ENCODE assay signal across 10 cellular contexts in the genomic region with DNA sequence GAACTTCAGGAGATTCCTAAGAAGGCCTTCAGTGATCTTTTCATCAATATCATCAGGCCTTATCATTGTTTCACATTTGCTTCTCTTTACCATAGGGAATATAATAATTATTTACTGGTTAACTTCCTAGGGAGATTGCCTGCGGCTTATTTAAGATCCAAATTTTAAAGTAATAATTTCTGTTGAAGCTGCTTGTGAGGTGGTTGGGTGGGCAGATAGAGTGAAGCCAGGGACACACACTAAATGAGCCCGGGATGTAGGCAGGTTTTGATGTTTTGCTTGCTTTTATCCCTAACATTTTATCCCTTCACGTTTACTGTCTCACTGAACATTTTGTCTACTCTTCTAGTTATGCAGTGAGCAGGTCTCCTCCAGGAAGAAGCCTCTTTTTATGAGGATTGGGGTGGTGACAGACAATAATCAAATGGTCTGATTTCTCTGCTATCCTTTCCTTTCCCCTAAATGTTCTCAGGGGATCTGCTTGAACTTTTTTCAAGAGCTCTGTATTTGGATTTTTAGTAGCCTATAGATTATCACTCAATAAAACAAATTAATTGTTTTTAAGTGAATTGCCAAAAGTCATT.
DNase-seq lines count a peak whose midpoint lies in the region; ATAC-seq, FAIRE-seq and TF ChIP-seq lines count a peak whose summit lies in the region.
"Had no signal": no experiment of that assay in that cellular context is flagged by ENCODE, and none has a peak within 500 bp of the region (broad histone marks: within the 10 kb centered on the region; RNA-seq: fewer than 3 reads in every experiment).

No MANE protein-coding gene starts in this region.

- H3K27ac ChIP-seq in IMR-90 (ENCODE audit: insufficient read depth, low read length) (peak overlapping the region; percentile 100), GM12878 (ENCODE audit: control insufficient read depth, insufficient read depth) (no peak overlapping the region; the same call in 1 of the 2 replicates), mesenchymal stem cell (ENCODE audit: low read length, poor library complexity, severe bottlenecking) (peak overlapping the region; percentile 5)

- SMC1A ChIA-PET in GM12878 (lab: Charles Lee; ENCODE audit: uncharacterized antibody, unreplicated experiment) = interaction anchor here (0.7 to 1.8 kb wide), 9 partner anchors 10 to 192 kb away, joined by 3 to 8 read pairs (median 4); no protein-coding TSS in a partner anchor

- ATAC-seq in IMR-90 (ENCODE audit: low read depth) (no peak), GM12878 (no peak), HG03439 (IDR thresholded peaks at IDR 0.05; ENCODE audit: unreplicated experiment) (no peak)

- H4K8ac ChIP-seq in IMR-90 (ENCODE audit: low read depth in 2 of 2, low read length in 2 of 2) = peak overlapping the region; percentile 62 to 78
- no peak overlapping the region for H4K8ac ChIP-seq in mesenchymal stem cell (ENCODE audit: low read length)

- in situ Hi-C loops in IMR-90 (cut with MboI; ENCODE audit: low sequenced_read_pairs) = loop anchor here (10.0 kb wide), 1 partner anchor 1050 kb away; no protein-coding TSS in a partner anchor
- in situ Hi-C loops in GM12878 (cut with MboI) = no loop called here

- no peak overlapping the region for H2AK5ac ChIP-seq in IMR-90 (ENCODE audit: low read depth, low read length)
- no peak overlapping the region for H2AK5ac ChIP-seq in mesenchymal stem cell (ENCODE audit: low read length, severe bottlenecking)

- no peak overlapping the region for H2AFZ ChIP-seq in IMR-90 (replicated peaks; ENCODE audit: low read length, poor library complexity)
- no peak overlapping the region for H2AFZ ChIP-seq in GM12878 (ENCODE audit: control insufficient read depth, low read depth, low read length)
- no peak overlapping the region for H2AFZ ChIP-seq in mesenchymal stem cell (ENCODE audit: low read depth, low read length)

- H4K20me1 ChIP-seq in IMR-90 (ENCODE audit: insufficient read depth, low read length) (peaks cover 44% of the 10 kb centered on the region), GM12878 (ENCODE audit: control insufficient read depth, insufficient read depth) (no peaks in the 10 kb centered on the region)

- H3K27me3 ChIP-seq in IMR-90 (ENCODE audit: control insufficient read depth, insufficient read depth, low read length) (no peaks in the 10 kb centered on the region), GM12878 (replicated peaks in 1 of 2; ENCODE audit: control insufficient read depth in 2 of 2, insufficient read depth in 2 of 2, low read length in 1 of 2) (no peaks in the 10 kb centered on the region; a peak in 1 of 4 replicates), mesenchymal stem cell (ENCODE audit: control insufficient read depth in 1 of 2, insufficient read depth in 1 of 2, low read length in 2 of 2) (no peaks in the 10 kb centered on the region)

- peak overlapping the region; percentile 54; the same call in 1 of the 2 replicates for H2BK20ac ChIP-seq in IMR-90 (ENCODE audit: low read depth, low read length)

- H3K9me3 ChIP-seq in IMR-90 (ENCODE audit: control insufficient read depth, insufficient read depth, low read length) (no peaks in the 10 kb centered on the region), GM12878 (replicated peaks; ENCODE audit: control insufficient read depth, insufficient read depth, low read length) (no peaks in the 10 kb centered on the region), mesenchymal stem cell (ENCODE audit: control insufficient read depth, low read length) (no peaks in the 10 kb centered on the region)

- WGBS in IMR-90 (ENCODE audit: extremely low coverage in 2 of 2, insufficient read length in 1 of 2), 2 experiments = 80% methylated on average over 1 of the region's 3 CpGs; no CpG with 5 or more reads in 1 of the 2 experiments
- 74% methylated on average over 3 of the region's 3 CpGs for WGBS in GM12878 (ENCODE audit: insufficient coverage, insufficient replicate concordance, low lambda C conversion rate, missing lambda C conversion rate)
- WGBS in mesenchymal stem cell = 78% methylated on average over 1 of the region's 3 CpGs

- TF ChIP-seq POLR2A in IMR-90 (IDR thresholded peaks at IDR 0.05; ENCODE audit: low read depth, low read length) (no peak; the same call in 1 of the 2 replicates), GM12878 (IDR thresholded peaks at IDR 0.05; ENCODE audit: low read depth, low read length) (no peak)

- H2AK9ac ChIP-seq in IMR-90 (replicated peaks; ENCODE audit: low read depth, low read length, poor library complexity) = no peak overlapping the region

- intact Hi-C loops in IMR-90 (cut with micrococcal nuclease) (loop anchor here (5.0 kb wide), 1 partner anchor 72 kb away; no protein-coding TSS in a partner anchor), GM12878 (cut with micrococcal nuclease; ENCODE audit: unreplicated experiment) (loop anchor here (10.0 kb wide), 1 partner anchor 1140 kb away; no protein-coding TSS in a partner anchor), head of caudate nucleus (cut with DNase I) (no loop called here)

- RAD21 ChIA-PET in GM12878 (lab: Charles Lee; ENCODE audit: unreplicated experiment) = interaction anchor here (1.9 to 2.0 kb wide), 2 partner anchors 39 to 139 kb away, joined by 4 to 6 read pairs; no protein-coding TSS in a partner anchor

- no peak for TF ChIP-seq RAD21 in IMR-90 (IDR thresholded peaks at IDR 0.05; ENCODE audit: low read length)
- no peak for TF ChIP-seq RAD21 in GM12878 (IDR thresholded peaks at IDR 0.05; ENCODE audit: insufficient read depth, low read depth, low read length)

- CTCF ChIA-PET in IMR-90 (lab: Yijun Ruan, JAX) = interaction anchor here (1.0 kb wide), 1 partner anchor 72 kb away, joined by 4 read pairs; no protein-coding TSS in a partner anchor
- CTCF ChIA-PET in GM12878 (lab: Yijun Ruan, JAX) = interaction anchor here (1.3 to 3.6 kb wide), 4 partner anchors 8 to 191 kb away, joined by 3 to 10 read pairs (median 6); no protein-coding TSS in a partner anchor

- H3K23ac ChIP-seq in IMR-90 (ENCODE audit: low read depth, low read length) (peak overlapping the region; percentile 94), mesenchymal stem cell (ENCODE audit: low read length in 2 of 2) (no peak overlapping the region)

- peak overlapping the region; percentile 93 for H3K4me2 ChIP-seq in IMR-90 (ENCODE audit: low read depth, low read length)
- peak overlapping the region; percentile 62 for H3K4me2 ChIP-seq in GM12878 (ENCODE audit: control insufficient read depth, insufficient read depth)
- H3K4me2 ChIP-seq in mesenchymal stem cell (ENCODE audit: low read length, poor library complexity, severe bottlenecking) = peak overlapping the region; percentile 48

- H3K9ac ChIP-seq in IMR-90 (ENCODE audit: low read depth, low read length) (peak overlapping the region; percentile 100), GM12878 (ENCODE audit: control insufficient read depth, insufficient read depth, low read length) (no peak overlapping the region), mesenchymal stem cell (ENCODE audit: low read length) (peak overlapping the region; percentile 100)

- H3K4me1 ChIP-seq in IMR-90 (ENCODE audit: control insufficient read depth, insufficient read depth, low read length) = peaks cover 2% of the 10 kb centered on the region
- H3K4me1 ChIP-seq in GM12878 (ENCODE audit: control insufficient read depth, insufficient read depth, low read length) = peaks cover 11% of the 10 kb centered on the region
- peaks cover 7% of the 10 kb centered on the region for H3K4me1 ChIP-seq in mesenchymal stem cell (ENCODE audit: control insufficient read depth, insufficient read depth, low read depth, low read length)

- no peaks in the 10 kb centered on the region; the same call in none of the 2 replicates for H3K79me2 ChIP-seq in GM12878 (ENCODE audit: control insufficient read depth, insufficient read depth, low read length)

- H3K14ac ChIP-seq in IMR-90 (replicated peaks; ENCODE audit: low read depth, low read length) (peak overlapping the region; percentile 86), mesenchymal stem cell (ENCODE audit: low read length in 2 of 2) (no peak overlapping the region)

- TF ChIP-seq CTCF in AG10803 (conservative IDR thresholded peaks at IDR 0.05; ENCODE audit: low read length) (no peak), IMR-90 (conservative IDR thresholded peaks at IDR 0.05; ENCODE audit: low read depth, low read length) (no peak), GM12878 (IDR thresholded peaks at IDR 0.05 in 2 of 3, conservative IDR thresholded peaks at IDR 0.05 in 1 of 3; ENCODE audit: control insufficient read depth in 2 of 3, extremely low read depth in 1 of 3, insufficient read depth in 1 of 3, low read depth in 3 of 3, low read length in 3 of 3) (no peak)

- H3K4me3 ChIP-seq in AG10803 (ENCODE audit: low read length) = peak overlapping the region; percentile 81
- peak overlapping the region; percentile 99 for H3K4me3 ChIP-seq in IMR-90 (ENCODE audit: insufficient read depth, low read depth, low read length)
- 0 out of 2 replicates have a peak overlapping the region, but pooled peaks have one; percentile 14 for H3K4me3 ChIP-seq in GM12878
- H3K4me3 ChIP-seq in mesenchymal stem cell (ENCODE audit: insufficient read depth in 1 of 2, low read depth in 1 of 2, low read length in 2 of 2) = peak overlapping the region in 1 of 2 experiments; percentile 87

- POLR2A ChIA-PET in IMR-90 (lab: Charles Lee; ENCODE audit: unreplicated experiment) (interaction anchor here (0.5 to 0.6 kb wide), 2 partner anchors 95 to 369 kb away, joined by 3 to 6 read pairs; no protein-coding TSS in a partner anchor), GM12878 (lab: Charles Lee) (no interaction called here)

- no peak for TF ChIP-seq EP300 in GM12878 (IDR thresholded peaks at IDR 0.05; ENCODE audit: borderline replicate concordance in 1 of 2, control insufficient read depth in 1 of 2, low read depth in 2 of 2, low read length in 2 of 2)

- H3K56ac ChIP-seq in IMR-90 (ENCODE audit: extremely low read depth, insufficient read depth, low read length) = peak overlapping the region; percentile 90

- H2BK120ac ChIP-seq in IMR-90 (ENCODE audit: low read depth, low read length) (peak overlapping the region; percentile 55), mesenchymal stem cell (ENCODE audit: low read depth, low read length) (no peak overlapping the region)

- dilution Hi-C loops in IMR-90 (cut with HindIII; ENCODE audit: low sequenced_read_pairs, unreplicated experiment) = no loop called here

- FAIRE-seq in GM12878 (lab: Jason Lieb, UNC) = no peak

- H2BK12ac ChIP-seq in mesenchymal stem cell (ENCODE audit: low read length in 2 of 2) = no peak overlapping the region

- BruUV-seq in IMR-90 (replicated peaks; lab: Mats Ljungman, UMichigan) = no TSS peak
- no TSS peak for BruUV-seq in GM12878 (replicated peaks; lab: Mats Ljungman, UMichigan)

- peak overlapping the region; percentile 71 for H4K91ac ChIP-seq in IMR-90 (ENCODE audit: insufficient read depth, low read depth, low read length)
- H4K91ac ChIP-seq in mesenchymal stem cell (ENCODE audit: low read length) = no peak overlapping the region

- H3K4ac ChIP-seq in IMR-90 (ENCODE audit: low read depth, low read length) (peak overlapping the region; percentile 70), mesenchymal stem cell (ENCODE audit: low read depth in 1 of 2, low read length in 2 of 2) (no peak overlapping the region)

- H3K18ac ChIP-seq in IMR-90 (ENCODE audit: low read depth, low read length) = peak overlapping the region; percentile 88
- no peak overlapping the region for H3K18ac ChIP-seq in mesenchymal stem cell (ENCODE audit: low read depth in 1 of 2, low read length in 2 of 2)

- H2BK5ac ChIP-seq in IMR-90 (ENCODE audit: low read depth, low read length, poor library complexity, severe bottlenecking) = peak overlapping the region; percentile 97
- no peak overlapping the region for H2BK5ac ChIP-seq in mesenchymal stem cell (ENCODE audit: low read depth, low read length, poor library complexity, severe bottlenecking)

- H2BK15ac ChIP-seq in IMR-90 (ENCODE audit: low read depth, low read length) (peak overlapping the region; percentile 29; the same call in 1 of the 3 replicates), mesenchymal stem cell (ENCODE audit: low read depth, poor library complexity, severe bottlenecking) (no peak overlapping the region)

- H3K79me1 ChIP-seq in IMR-90 (ENCODE audit: low read depth in 1 of 2, low read length in 2 of 2) = peaks cover 0 to 11% of the 10 kb centered on the region in 2 experiments; a peak in 2 of 4 replicates
- H3K79me1 ChIP-seq in mesenchymal stem cell (replicated peaks; ENCODE audit: low read length, poor library complexity, severe bottlenecking) = no peaks in the 10 kb centered on the region

- peak overlapping the region; percentile 66 for H4K5ac ChIP-seq in IMR-90 (ENCODE audit: low read depth, low read length)

- 0 out of 2 replicates have a peak, but pooled peaks cover 2% of the 10 kb centered on the region for H3K9me1 ChIP-seq in IMR-90 (ENCODE audit: insufficient read depth, low read length)

- DNase-seq in AG10803 (ENCODE audit: low read depth) (no peak), IMR-90 (no peak), GM12878 (ENCODE audit: low read depth, low spot score) (no peak), mesenchymal stem cell (no peak), NCI-H1694 (lab: John Stamatoyannopoulos, UW) (no peak), head of caudate nucleus (no peak)
- DNase-seq in stimulated activated CD4-positive, alpha-beta T cell treated with anti-CD3 and anti-CD28 coated beads, Interleukin-4, amount 100 ng/mL, for 24 hours = no peak
- DNase-seq: effector CD8-positive, alpha-beta T cell; H9 had no signal

- peaks cover 11% of the 10 kb centered on the region for H3K36me3 ChIP-seq in IMR-90 (ENCODE audit: control insufficient read depth, insufficient read depth, low read length)
- H3K36me3 ChIP-seq in GM12878 (ENCODE audit: control insufficient read depth in 2 of 2, insufficient read depth in 2 of 2, low read length in 1 of 2) = 0 out of 4 replicates have a peak, but pooled peaks cover 0 to 2% of the 10 kb centered on the region in 2 experiments
- peaks cover 0 to 66% of the 10 kb centered on the region in 2 experiments for H3K36me3 ChIP-seq in mesenchymal stem cell (ENCODE audit: control insufficient read depth in 1 of 2, insufficient read depth in 2 of 2, low read depth in 1 of 2, low read length in 2 of 2)
